ENCODE assay signal across 8 cellular contexts in the genomic region with DNA sequence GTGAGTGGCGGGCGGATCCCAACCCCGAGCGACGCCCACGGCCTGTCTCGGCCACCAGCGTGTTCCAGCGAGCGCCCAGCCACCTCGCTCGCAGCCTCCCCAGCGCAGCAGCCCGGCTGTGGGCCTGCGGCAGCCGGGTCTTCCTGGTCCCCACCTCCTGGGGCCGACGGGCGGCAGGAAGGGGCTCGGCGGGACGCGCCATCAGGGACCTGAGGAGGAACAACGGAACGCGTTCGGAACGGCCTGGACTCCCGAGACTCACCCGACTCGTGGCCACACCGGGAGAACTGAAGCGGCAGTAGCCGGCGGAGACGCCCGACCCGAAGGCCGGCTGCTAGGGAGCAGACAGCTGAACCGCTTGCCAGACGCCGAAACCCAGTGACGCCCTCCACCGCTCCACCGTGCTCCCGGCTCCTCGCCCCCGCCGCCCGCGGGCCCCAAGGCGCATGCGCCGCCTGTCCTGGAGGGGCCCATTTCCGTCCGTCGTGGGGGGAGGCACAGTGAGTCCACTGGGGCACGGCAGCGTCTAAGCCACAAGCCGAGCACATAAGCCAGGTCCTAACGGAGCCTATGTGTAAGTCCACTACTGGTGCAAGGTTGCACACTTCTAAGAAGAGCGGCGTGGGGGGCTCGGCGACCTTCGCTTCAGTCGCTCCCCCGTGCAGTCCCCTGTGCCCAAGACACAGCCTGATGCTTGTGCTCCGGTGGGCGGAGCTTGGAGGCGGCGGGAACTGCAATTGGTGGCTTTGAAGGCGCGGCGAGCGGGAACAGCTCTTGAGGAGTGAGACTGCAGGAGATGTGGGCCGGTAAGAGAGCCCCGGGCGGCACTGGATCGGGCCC. TPM values are rescaled to one million over a fixed set of nuclear protein-coding genes. Genes with fewer than 3 reads are reported as not detected.
DNase-seq lines count a peak whose midpoint lies in the region; ATAC-seq and TF ChIP-seq lines count a peak whose summit lies in the region.

A gene with protein sequence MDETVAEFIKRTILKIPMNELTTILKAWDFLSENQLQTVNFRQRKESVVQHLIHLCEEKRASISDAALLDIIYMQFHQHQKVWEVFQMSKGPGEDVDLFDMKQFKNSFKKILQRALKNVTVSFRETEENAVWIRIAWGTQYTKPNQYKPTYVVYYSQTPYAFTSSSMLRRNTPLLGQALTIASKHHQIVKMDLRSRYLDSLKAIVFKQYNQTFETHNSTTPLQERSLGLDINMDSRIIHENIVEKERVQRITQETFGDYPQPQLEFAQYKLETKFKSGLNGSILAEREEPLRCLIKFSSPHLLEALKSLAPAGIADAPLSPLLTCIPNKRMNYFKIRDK (plus strand): TSS at position 743 of the 840 bp plus-strand sequence. CDS start 4,726 bp downstream, outside the sequence.
A gene (minus strand): TSS at position 414 of the 840 bp plus-strand sequence. CDS start 9,491 bp downstream, outside the sequence.

- ATAC-seq in GM18907 (IDR thresholded peaks at IDR 0.05; ENCODE audit: unreplicated experiment): peak; percentile 89
- peak; percentile 82 for ATAC-seq in HG03139 (IDR thresholded peaks at IDR 0.05; ENCODE audit: unreplicated experiment)

- H3K4me3 ChIP-seq in AG04449 (ENCODE audit: low read depth, low read length) (peak within 1 kb of the TSS; percentile 98), iPS-18a (ENCODE audit: low read length) (peak within 1 kb of the TSS; percentile 96), skeletal muscle satellite cell (ENCODE audit: low read length) (peak within 1 kb of the TSS; percentile 85)

- H3K9ac ChIP-seq in iPS-18a (ENCODE audit: low read length) (peak within 1 kb of the TSS; percentile 97), skeletal muscle satellite cell (ENCODE audit: low read depth, low read length) (peak within 1 kb of the TSS; percentile 91)

- in situ Hi-C loops in T47D (cut with HindIII; ENCODE audit: low pct_unique_long_range_greater_than_20kb, low sequenced_read_pairs): no loop called here

- peaks cover 11% of the 10 kb centered on the region for H3K4me1 ChIP-seq in iPS-18a (ENCODE audit: control insufficient read depth, low read depth, low read length)
- H3K4me1 ChIP-seq in skeletal muscle satellite cell (ENCODE audit: control insufficient read depth, insufficient read depth, low read length): peaks cover 25% of the 10 kb centered on the region

- CTCF ChIA-PET in AG04449 (lab: Yijun Ruan, JAX): interaction anchor here (0.9 to 7.0 kb wide), 6 partner anchors 8 to 83 kb away, joined by 3 to 125 read pairs (median 8); a partner anchor contains a TSS

- H3K4me2 ChIP-seq in skeletal muscle satellite cell (ENCODE audit: low read length): peak within 1 kb of the TSS; percentile 86

- H3K27me3 ChIP-seq in iPS-18a (ENCODE audit: control insufficient read depth, insufficient read depth, low read length) (no peaks in the 10 kb centered on the region), skeletal muscle satellite cell (ENCODE audit: control insufficient read depth, insufficient read depth, low read length) (no peaks in the 10 kb centered on the region)

- peaks cover 5% of the 10 kb centered on the region for H3K36me3 ChIP-seq in iPS-18a (ENCODE audit: control insufficient read depth, low read depth, low read length)
- no peaks in the 10 kb centered on the region for H3K36me3 ChIP-seq in skeletal muscle satellite cell (ENCODE audit: insufficient read depth, low read length)

- H3K27ac ChIP-seq in VCaP (peak within 1 kb of the TSS; percentile 90), iPS-18a (ENCODE audit: low read length) (peak within 1 kb of the TSS; percentile 100)

- POLR2A ChIA-PET in AG04449 (lab: Yijun Ruan, JAX): interaction anchor here (0.5 to 1.4 kb wide), 7 partner anchors 11 to 1139 kb away, joined by 3 to 10 read pairs (median 3); no protein-coding TSS in a partner anchor

- peak; percentile 96 for DNase-seq in AG04449 (ENCODE audit: low read depth, low spot score)
- peak; percentile 75 for DNase-seq in NCI-H2196 treated with DMSO at 0.1 percent for 48 hours (lab: John Stamatoyannopoulos, UW; ENCODE audit: unreplicated experiment)
- peak; percentile 96 to 100 for DNase-seq in T47D (ENCODE audit: low read depth in 1 of 2, low spot score in 1 of 2)

- H3K9me3 ChIP-seq in iPS-18a (ENCODE audit: control insufficient read depth, low read depth, low read length) (no peaks in the 10 kb centered on the region), skeletal muscle satellite cell (replicated peaks; ENCODE audit: low read length) (no peaks in the 10 kb centered on the region)

- TF ChIP-seq CTCF in AG04449 (IDR thresholded peaks at IDR 0.05; ENCODE audit: insufficient read depth, low read length, missing control alignments) (no peak), VCaP (conservative IDR thresholded peaks at IDR 0.05) (no peak)

RNA-seq across cellular contexts. Expression of the first gene that starts in this region (rescaled TPM):
- 44.8 and 55.0 TPM in 2 replicates for total RNA-seq in skeletal muscle satellite cell (2012; rRNA removed)

RNA-seq across cellular contexts. Expression of the second gene that starts in this region (rescaled TPM):
- 40.4 and 46.1 TPM in 2 replicates for total RNA-seq in skeletal muscle satellite cell (2012; rRNA removed)

Comparison
In these comparisons a context has a peak if more than half of its experiments do, and no peak if none do; other contexts are left out.
1. Peak in every context shown above with its lines: DNase-seq, ATAC-seq, H3K4me3 ChIP-seq and H3K27ac ChIP-seq.